Comparison of ENCODE assay signal across 10 cellular contexts in the genomic region with DNA sequence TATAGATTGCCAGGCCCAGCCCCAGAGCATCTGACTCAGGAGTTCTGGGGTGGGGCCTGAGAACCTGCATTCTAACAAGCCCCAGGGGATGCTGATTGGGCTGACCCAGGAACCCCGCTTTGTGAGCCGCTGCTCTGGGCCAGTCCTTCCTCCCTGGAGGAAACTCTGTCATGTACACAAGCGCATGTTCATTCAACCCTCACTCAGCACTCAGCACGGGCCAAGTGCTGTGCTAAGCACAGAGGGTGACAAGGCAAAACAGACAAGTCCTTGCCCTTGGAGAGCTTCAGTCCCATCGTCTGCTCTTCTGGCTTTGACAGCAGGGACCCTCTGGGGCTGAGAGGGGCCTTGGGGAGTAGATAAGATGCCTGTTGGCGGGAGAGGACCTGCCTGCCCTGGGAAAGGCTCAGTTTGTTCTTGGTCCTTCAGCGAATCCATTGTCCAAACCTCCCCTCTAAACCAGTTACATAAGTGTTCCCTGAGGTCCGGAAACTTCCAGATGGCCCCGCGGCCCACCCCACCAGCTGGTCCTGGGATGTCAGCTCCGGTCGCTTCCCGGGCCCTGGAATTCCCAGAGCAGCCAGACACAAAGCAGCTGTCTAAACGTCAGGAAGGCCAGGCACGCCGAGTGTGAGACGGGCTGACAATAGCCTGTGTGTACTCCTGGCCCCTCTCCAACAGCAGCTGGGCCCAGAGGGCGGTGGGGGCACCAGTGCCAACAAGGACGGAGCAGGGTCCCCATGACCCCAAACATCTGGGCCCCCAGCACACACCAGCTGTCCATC.
DNase-seq lines count a peak whose midpoint lies in the region; ATAC-seq and TF ChIP-seq lines count a peak whose summit lies in the region.
"Had no signal": no experiment of that assay in that cellular context is flagged by ENCODE, and none has a peak within 500 bp of the region (broad histone marks: within the 10 kb centered on the region; RNA-seq: fewer than 3 reads in every experiment).

No MANE protein-coding gene starts in this region.

- H3K36me3 ChIP-seq in colonic mucosa (no peaks in the 10 kb centered on the region), right lobe of liver (no peaks in the 10 kb centered on the region), tibial artery (no peaks in the 10 kb centered on the region)
- H3K36me3 ChIP-seq: HAP-1 had no signal

- no peaks in the 10 kb centered on the region for H3K9me3 ChIP-seq in colonic mucosa
- H3K9me3 ChIP-seq in right lobe of liver = no peaks in the 10 kb centered on the region
- no peaks in the 10 kb centered on the region for H3K9me3 ChIP-seq in tibial artery
- H3K9me3 ChIP-seq: HAP-1 had no signal

- intact Hi-C loops in colonic mucosa (cut with DNase I) (no loop called here), right lobe of liver (cut with DNase I) (no loop called here), tibial artery (cut with DNase I; ENCODE audit: low total_unique reads) (no loop called here)

- H3K27me3 ChIP-seq in colonic mucosa = no peaks in the 10 kb centered on the region
- no peaks in the 10 kb centered on the region for H3K27me3 ChIP-seq in right lobe of liver
- H3K27me3 ChIP-seq in tibial artery = peaks cover 0 to 10% of the 10 kb centered on the region in 2 donors

- WGBS in right lobe of liver (ENCODE audit: insufficient coverage, low coverage, low lambda C conversion rate, missing lambda C conversion rate) = 40% methylated on average over 8 of the region's 19 CpGs

- TF ChIP-seq POLR2A in right lobe of liver (IDR thresholded peaks at IDR 0.05) = no peak

- TF ChIP-seq CTCF in colonic mucosa (IDR thresholded peaks at IDR 0.05) (no peak), right lobe of liver (IDR thresholded peaks at IDR 0.05) (no peak), tibial artery (IDR thresholded peaks at IDR 0.05) (no peak)

- H3K4me1 ChIP-seq in colonic mucosa (peaks cover 7% of the 10 kb centered on the region), right lobe of liver (peaks cover 0 to 11% (median 4%) of the 10 kb centered on the region in 4 donors), tibial artery (peaks cover 0 to 6% (median 3%) of the 10 kb centered on the region in 4 donors)
- H3K4me1 ChIP-seq: HAP-1 had no signal

- DNase-seq in NCI-H1694 treated with DMSO at 0.1 percent for 48 hours (lab: John Stamatoyannopoulos, UW) (peak; percentile 66), colonic mucosa (peak; percentile 49), right lobe of liver (peak; percentile 37 to 70 (median 51)), tibial artery (no peak), NOMO-1 treated with DMSO at 0.1 percent for 48 hours (lab: John Stamatoyannopoulos, UW; ENCODE audit: unreplicated experiment) (no peak)

- peak; percentile 39 to 63 (median 46) for ATAC-seq in right lobe of liver
- ATAC-seq in HG03520 (IDR thresholded peaks at IDR 0.05; ENCODE audit: unreplicated experiment) = no peak
- no peak for ATAC-seq in HG03097 (IDR thresholded peaks at IDR 0.05; ENCODE audit: low FRiP score, unreplicated experiment)

- peak overlapping the region; percentile 47 for H3K27ac ChIP-seq in colonic mucosa
- peak overlapping the region; percentile 26 to 31 (median 29) for H3K27ac ChIP-seq in right lobe of liver
- peak overlapping the region in 11 of 21 experiments; percentile 3 to 73 (median 51) for H3K27ac ChIP-seq in skin epidermis
- peak overlapping the region in 1 of 2 donors; percentile 20 for H3K27ac ChIP-seq in tibial artery
- H3K27ac ChIP-seq: KMS-11 had no signal

- H3K9ac ChIP-seq in colonic mucosa (ENCODE audit: low read depth in 2 of 2, low read length in 2 of 2) = no peak overlapping the region
- H3K9ac ChIP-seq: KMS-11 had no signal

- H3K4me3 ChIP-seq in colonic mucosa (no peak overlapping the region), right lobe of liver (no peak overlapping the region), skin epidermis (no peak overlapping the region), tibial artery (no peak overlapping the region)
- H3K4me3 ChIP-seq: HAP-1 had no signal

Comparison
In these comparisons a context has a peak if more than half of its experiments do, and no peak if none do; other contexts are left out.
1. DNase-seq: peak in NCI-H1694 treated with DMSO at 0.1 percent for 48 hours (single experiment), colonic mucosa (single experiment) and right lobe of liver (3 of 3); none in tibial artery (0 of 2) and NOMO-1 treated with DMSO at 0.1 percent for 48 hours (single experiment).
2. ATAC-seq: peak in right lobe of liver (4 of 4); none in HG03520 (single experiment) and HG03097 (single experiment).